In genomic region chr1:163410073-163410522, GRCh38 we compare ENCODE assay signal across 8 cellular contexts.
DNase-seq lines count a peak whose midpoint lies in the region; ATAC-seq, FAIRE-seq and TF ChIP-seq lines count a peak whose summit lies in the region.
"Had no signal": no experiment of that assay in that cellular context is flagged by ENCODE, and none has a peak within 500 bp of the region (broad histone marks: within the 10 kb centered on the region; RNA-seq: fewer than 3 reads in every experiment).

No MANE protein-coding gene starts in this region.

- H3K36me3 ChIP-seq in astrocyte (ENCODE audit: insufficient read depth, low read length): no peaks in the 10 kb centered on the region

- TF ChIP-seq CTCF in astrocyte (IDR thresholded peaks at IDR 0.05; ENCODE audit: insufficient read depth, low read depth, low read length): peak; percentile 96

- DNase-seq in EL (peak; percentile 41), HT-29 (ENCODE audit: low spot score) (peak; percentile 62), NCI-H82 treated with DMSO at 0.1 percent for 48 hours (lab: John Stamatoyannopoulos, UW; ENCODE audit: unreplicated experiment) (peak; percentile 64), astrocyte (ENCODE audit: low read depth) (peak; percentile 27)
- DNase-seq in stimulated activated CD4-positive, alpha-beta T cell treated with anti-CD3 and anti-CD28 coated beads, Interleukin-2, amount 100 ng/mL, for 4 hours (ENCODE audit: low read depth): peak; percentile 2
- DNase-seq: activated naive CD8-positive, alpha-beta T cell treated with anti-CD3 and anti-CD28 coated beads, Interleukin-2, amount 10 ng/mL, durations not matched to agents 7 days and 5 days had no signal

- H3K4me2 ChIP-seq in astrocyte (ENCODE audit: low read length): peak overlapping the region; percentile 48

- ATAC-seq in HG02763 (IDR thresholded peaks at IDR 0.05; ENCODE audit: unreplicated experiment): no peak

- H3K27ac ChIP-seq in astrocyte (ENCODE audit: low read depth, low read length): no peak overlapping the region

- no peaks in the 10 kb centered on the region for H3K9me3 Mint-ChIP-seq in astrocyte (ENCODE audit: unreplicated experiment)
- H3K9me3 Mint-ChIP-seq: activated naive CD8-positive, alpha-beta T cell treated with anti-CD3 and anti-CD28 coated beads, Interleukin-2, amount 10 ng/mL, durations not matched to agents 7 days and 5 days had no signal

- no peak overlapping the region for H3K27ac Mint-ChIP-seq in astrocyte (ENCODE audit: unreplicated experiment)
- H3K27ac Mint-ChIP-seq: activated naive CD8-positive, alpha-beta T cell treated with anti-CD3 and anti-CD28 coated beads, Interleukin-2, amount 10 ng/mL, durations not matched to agents 7 days and 5 days had no signal

- H3K27me3 Mint-ChIP-seq in astrocyte (ENCODE audit: low read depth, unreplicated experiment): peaks cover 15% of the 10 kb centered on the region
- H3K27me3 Mint-ChIP-seq: activated naive CD8-positive, alpha-beta T cell treated with anti-CD3 and anti-CD28 coated beads, Interleukin-2, amount 10 ng/mL, durations not matched to agents 7 days and 5 days had no signal

- no peak overlapping the region for H3K4me3 ChIP-seq in astrocyte (ENCODE audit: insufficient read depth, low read depth, low read length)

- no peak overlapping the region for H3K4me3 Mint-ChIP-seq in astrocyte (ENCODE audit: unreplicated experiment)
- H3K4me3 Mint-ChIP-seq: activated naive CD8-positive, alpha-beta T cell treated with anti-CD3 and anti-CD28 coated beads, Interleukin-2, amount 10 ng/mL, durations not matched to agents 7 days and 5 days had no signal

- H3K27me3 ChIP-seq in astrocyte (ENCODE audit: insufficient read depth, low read length): peaks cover 3% of the 10 kb centered on the region

- H2AFZ ChIP-seq in astrocyte (ENCODE audit: low read depth, low read length): peak overlapping the region; percentile 58

- no peaks in the 10 kb centered on the region for H3K36me3 Mint-ChIP-seq in astrocyte (ENCODE audit: low read depth, unreplicated experiment)
- H3K36me3 Mint-ChIP-seq: activated naive CD8-positive, alpha-beta T cell treated with anti-CD3 and anti-CD28 coated beads, Interleukin-2, amount 10 ng/mL, durations not matched to agents 7 days and 5 days had no signal

- peaks cover 2% of the 10 kb centered on the region for H3K4me1 Mint-ChIP-seq in astrocyte (ENCODE audit: low read depth, unreplicated experiment)

- peak; percentile 60 for FAIRE-seq in astrocyte (lab: Jason Lieb, UNC)
- FAIRE-seq in islet of Langerhans (lab: Jason Lieb, UNC): peak; percentile 86

- H4K20me1 ChIP-seq in astrocyte (ENCODE audit: insufficient read depth, low read length): no peaks in the 10 kb centered on the region

- no peak overlapping the region for H3K9ac ChIP-seq in astrocyte (ENCODE audit: low read length)

- H3K4me1 ChIP-seq in astrocyte (ENCODE audit: insufficient read depth, low read length): no peaks in the 10 kb centered on the region

- no peaks in the 10 kb centered on the region for H3K9me3 ChIP-seq in astrocyte (ENCODE audit: insufficient read depth, low read depth, low read length)

- no peaks in the 10 kb centered on the region for H3K79me2 ChIP-seq in astrocyte (ENCODE audit: insufficient read depth, low read length)

Comparison
In these comparisons a context has a peak if more than half of its experiments do, and no peak if none do; other contexts are left out.
1. DNase-seq: peak in every context shown above with its lines; median percentile 64 in NCI-H82 treated with DMSO at 0.1 percent for 48 hours; 62 in HT-29; 41 in EL; 27 in astrocyte; 2 in stimulated activated CD4-positive, alpha-beta T cell treated with anti-CD3 and anti-CD28 coated beads, Interleukin-2, amount 100 ng/mL, for 4 hours.